7 cellular contexts compared by ENCODE assay signal in genomic region chr1:111449703-111450017, GRCh38. TPM values are rescaled to one million over a fixed set of nuclear protein-coding genes. Genes with fewer than 3 reads are reported as not detected.
DNase-seq lines count a peak whose midpoint lies in the region; ATAC-seq and TF ChIP-seq lines count a peak whose summit lies in the region.

No MANE protein-coding gene starts in this region.

- ATAC-seq in activated CD8-positive, alpha-beta T cell treated with anti-CD3 and anti-CD28 coated beads, Interleukin-2, amount 10 ng/mL, durations not matched to agents 7 days and 5 days: no peak
- no peak for ATAC-seq in stimulated activated memory B cell treated with anti-CD40 and anti-IgM and Interleukin-4, amounts not matched to agents 10 μg/mL and 1 μg/mL and 100 μg/mL, for 72 hours
- ATAC-seq in GM21367 (IDR thresholded peaks at IDR 0.05; ENCODE audit: unreplicated experiment): no peak

- H3K4me3 ChIP-seq in HFF-Myc (replicated peaks; ENCODE audit: low read depth, low read length): peak overlapping the region; percentile 96
- H3K4me3 ChIP-seq in iPS-11a (ENCODE audit: low read depth, low read length): peak overlapping the region; percentile 88

- peaks cover 78% of the 10 kb centered on the region for H3K4me1 Mint-ChIP-seq in activated CD8-positive, alpha-beta T cell treated with anti-CD3 and anti-CD28 coated beads, Interleukin-2, amount 10 ng/mL, durations not matched to agents 7 days and 5 days (ENCODE audit: low read depth)
- peaks cover 66% of the 10 kb centered on the region for H3K4me1 Mint-ChIP-seq in stimulated activated memory B cell treated with anti-CD40 and anti-IgM and Interleukin-4, amounts not matched to agents 10 μg/mL and 1 μg/mL and 100 μg/mL, for 72 hours

- H3K9me3 Mint-ChIP-seq in activated CD8-positive, alpha-beta T cell treated with anti-CD3 and anti-CD28 coated beads, Interleukin-2, amount 10 ng/mL, durations not matched to agents 7 days and 5 days (ENCODE audit: insufficient read depth): no peaks in the 10 kb centered on the region
- no peaks in the 10 kb centered on the region for H3K9me3 Mint-ChIP-seq in stimulated activated memory B cell treated with anti-CD40 and anti-IgM and Interleukin-4, amounts not matched to agents 10 μg/mL and 1 μg/mL and 100 μg/mL, for 72 hours

- no peak for DNase-seq in HFF-Myc (ENCODE audit: extremely low read depth, low read depth)
- no peak for DNase-seq in activated CD8-positive, alpha-beta T cell treated with anti-CD3 and anti-CD28 coated beads, Interleukin-2, amount 10 ng/mL, durations not matched to agents 7 days and 5 days
- no peak for DNase-seq in SK-N-DZ (ENCODE audit: low spot score)
- DNase-seq in activated CD4-positive, CD25-positive, alpha-beta regulatory T cell treated with anti-CD3 and anti-CD28 coated beads, Interleukin-2, amount 50 U/mL, for 72 hours: no peak

- POLR2A ChIA-PET in activated CD8-positive, alpha-beta T cell treated with anti-CD3 and anti-CD28 coated beads, Interleukin-2, amount 10 ng/mL, durations not matched to agents 7 days and 5 days (lab: Charles Lee): interaction anchor here (0.9 to 3.3 kb wide), 9 partner anchors 12 to 311 kb away, joined by 3 to 19 read pairs (median 5); no protein-coding TSS in a partner anchor

- H3K27me3 Mint-ChIP-seq in activated CD8-positive, alpha-beta T cell treated with anti-CD3 and anti-CD28 coated beads, Interleukin-2, amount 10 ng/mL, durations not matched to agents 7 days and 5 days (ENCODE audit: low read depth): no peaks in the 10 kb centered on the region
- H3K27me3 Mint-ChIP-seq in stimulated activated memory B cell treated with anti-CD40 and anti-IgM and Interleukin-4, amounts not matched to agents 10 μg/mL and 1 μg/mL and 100 μg/mL, for 72 hours: no peaks in the 10 kb centered on the region

- peaks cover 82% of the 10 kb centered on the region for H3K36me3 Mint-ChIP-seq in activated CD8-positive, alpha-beta T cell treated with anti-CD3 and anti-CD28 coated beads, Interleukin-2, amount 10 ng/mL, durations not matched to agents 7 days and 5 days (ENCODE audit: low read depth)
- peaks cover 38% of the 10 kb centered on the region for H3K36me3 Mint-ChIP-seq in stimulated activated memory B cell treated with anti-CD40 and anti-IgM and Interleukin-4, amounts not matched to agents 10 μg/mL and 1 μg/mL and 100 μg/mL, for 72 hours

- no peak for TF ChIP-seq CTCF in HFF-Myc (IDR thresholded peaks at IDR 0.05; ENCODE audit: low read depth, low read length, missing control alignments)

- peak overlapping the region; percentile 100 for H3K4me3 Mint-ChIP-seq in activated CD8-positive, alpha-beta T cell treated with anti-CD3 and anti-CD28 coated beads, Interleukin-2, amount 10 ng/mL, durations not matched to agents 7 days and 5 days
- H3K4me3 Mint-ChIP-seq in stimulated activated memory B cell treated with anti-CD40 and anti-IgM and Interleukin-4, amounts not matched to agents 10 μg/mL and 1 μg/mL and 100 μg/mL, for 72 hours: peak overlapping the region; percentile 100

- CTCF ChIA-PET in activated CD8-positive, alpha-beta T cell treated with anti-CD3 and anti-CD28 coated beads, Interleukin-2, amount 10 ng/mL, durations not matched to agents 7 days and 5 days (lab: Charles Lee): interaction anchor here (1.0 to 5.2 kb wide), 7 partner anchors 21 to 231 kb away, joined by 3 to 34 read pairs (median 4); no protein-coding TSS in a partner anchor

- H3K27ac Mint-ChIP-seq in activated CD8-positive, alpha-beta T cell treated with anti-CD3 and anti-CD28 coated beads, Interleukin-2, amount 10 ng/mL, durations not matched to agents 7 days and 5 days: peak overlapping the region; percentile 99
- H3K27ac Mint-ChIP-seq in stimulated activated memory B cell treated with anti-CD40 and anti-IgM and Interleukin-4, amounts not matched to agents 10 μg/mL and 1 μg/mL and 100 μg/mL, for 72 hours: peak overlapping the region; percentile 99

RNA-seq across cellular contexts. Expression of gene ATP5PB, which starts 0.4 kb away (rescaled TPM):
- total RNA-seq in activated CD8-positive, alpha-beta T cell treated with anti-CD3 and anti-CD28 coated beads, Interleukin-2, amount 10 ng/mL, durations not matched to agents 7 days and 5 days: 100 to 1,000 TPM; 396 to 404 TPM
- polyA plus RNA-seq in SK-N-DZ (2014; cell fraction: cytosol; rRNA removed): 352 and 364 TPM in 2 replicates
- 226 and 273 TPM in 2 replicates for polyA plus RNA-seq in SK-N-DZ (2014; cell fraction: nucleus; rRNA removed)

RNA-seq across cellular contexts. Expression of gene WDR77, which starts 0.6 kb away (rescaled TPM):
- total RNA-seq in activated CD8-positive, alpha-beta T cell treated with anti-CD3 and anti-CD28 coated beads, Interleukin-2, amount 10 ng/mL, durations not matched to agents 7 days and 5 days: 10 to 100 TPM; 54.3 to 57.8 TPM
- 152 and 161 TPM in 2 replicates for polyA plus RNA-seq in SK-N-DZ (2014; cell fraction: cytosol; rRNA removed)
- polyA plus RNA-seq in SK-N-DZ (2014; cell fraction: nucleus; rRNA removed): 91.2 and 142 TPM in 2 replicates

RNA-seq across cellular contexts. Expression of gene OVGP1, which starts 22.1 kb away (rescaled TPM):
- under 1 TPM; 0.74 to 0.99 TPM for total RNA-seq in activated CD8-positive, alpha-beta T cell treated with anti-CD3 and anti-CD28 coated beads, Interleukin-2, amount 10 ng/mL, durations not matched to agents 7 days and 5 days
- 0.81 and 1.2 TPM in 2 replicates for polyA plus RNA-seq in SK-N-DZ (2014; cell fraction: cytosol; rRNA removed)
- 5.8 and 10.6 TPM in 2 replicates for polyA plus RNA-seq in SK-N-DZ (2014; cell fraction: nucleus; rRNA removed)

RNA-seq across cellular contexts. Expression of gene C1orf162, which starts 24.1 kb away (rescaled TPM):
- total RNA-seq in activated CD8-positive, alpha-beta T cell treated with anti-CD3 and anti-CD28 coated beads, Interleukin-2, amount 10 ng/mL, durations not matched to agents 7 days and 5 days: 10 to 100 TPM; 40.1 to 42.1 TPM
- polyA plus RNA-seq in SK-N-DZ (2014; cell fraction: cytosol; rRNA removed): 0.19 TPM in 1 of 2 replicates, not detected in the other
- polyA plus RNA-seq in SK-N-DZ (2014; cell fraction: nucleus; rRNA removed): 2.4 and 3.5 TPM in 2 replicates

RNA-seq across cellular contexts. Expression of gene ADORA3, which starts 53.8 kb away (rescaled TPM):
- under 1 TPM in 1 of 2 experiments, not detected in 1; 0.18 TPM for total RNA-seq in activated CD8-positive, alpha-beta T cell treated with anti-CD3 and anti-CD28 coated beads, Interleukin-2, amount 10 ng/mL, durations not matched to agents 7 days and 5 days
- polyA plus RNA-seq in SK-N-DZ (2014; cell fraction: cytosol; rRNA removed): not detected in 2 replicates
- not detected in 2 replicates for polyA plus RNA-seq in SK-N-DZ (2014; cell fraction: nucleus; rRNA removed)
